ENCODE assay signal across 7 cellular contexts in the genomic region with DNA sequence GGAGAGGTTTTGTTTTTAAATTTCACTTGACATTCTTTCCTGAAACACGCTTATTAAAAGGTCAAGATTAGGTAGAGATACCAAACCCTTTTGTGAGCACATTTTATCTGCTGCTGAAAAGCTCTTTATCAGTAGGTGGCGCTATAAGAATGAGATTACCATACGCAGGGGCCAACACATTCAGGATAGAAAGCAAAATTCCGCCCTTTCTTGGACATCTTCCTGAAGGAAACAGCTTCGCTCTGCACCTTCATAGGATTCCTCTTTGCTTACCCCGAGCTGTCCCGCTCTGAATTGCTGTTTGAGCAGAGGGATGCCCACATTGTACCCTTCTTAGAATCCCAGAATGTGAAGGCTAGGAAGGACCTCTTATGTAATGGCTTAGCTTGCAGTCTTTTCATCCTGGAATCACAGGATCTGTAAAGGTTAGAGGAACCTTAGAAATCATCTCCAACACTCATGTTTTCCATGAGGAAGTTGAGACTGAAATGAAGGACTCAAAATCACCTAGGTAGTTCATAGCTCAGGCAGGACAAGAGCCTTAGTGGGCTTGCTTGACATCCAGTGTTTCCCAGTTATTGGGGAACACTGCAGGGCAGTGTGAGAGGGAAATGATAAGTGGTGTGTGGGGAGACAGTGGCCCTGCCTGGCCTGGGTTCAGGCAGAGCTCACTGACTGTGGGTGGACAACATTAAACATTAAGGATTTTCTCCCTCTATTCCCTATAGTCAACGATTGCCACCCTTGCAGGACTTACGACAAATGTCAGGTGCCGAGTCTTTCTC. TPM values are rescaled to one million over a fixed set of nuclear protein-coding genes. Genes with fewer than 3 reads are reported as not detected.
DNase-seq lines count a peak whose midpoint lies in the region; ATAC-seq and TF ChIP-seq lines count a peak whose summit lies in the region.

No MANE protein-coding gene starts in this region.

- H3K36me3 ChIP-seq in breast epithelium (no peaks in the 10 kb centered on the region), suprapubic skin (no peaks in the 10 kb centered on the region)

- H3K27me3 ChIP-seq in breast epithelium (no peaks in the 10 kb centered on the region), suprapubic skin (no peaks in the 10 kb centered on the region)

- TF ChIP-seq CTCF in breast epithelium (IDR thresholded peaks at IDR 0.05) (peak; percentile 57 to 85 (median 75)), suprapubic skin (IDR thresholded peaks at IDR 0.05) (peak; percentile 41 to 59)

- H3K9me3 ChIP-seq in breast epithelium (no peaks in the 10 kb centered on the region), suprapubic skin (no peaks in the 10 kb centered on the region)

- no peak overlapping the region for H3K27ac ChIP-seq in breast epithelium
- no peak overlapping the region for H3K27ac ChIP-seq in suprapubic skin

- DNase-seq in Daoy (ENCODE audit: low read depth): peak; percentile 63
- DNase-seq in Jurkat, Clone E6-1 (ENCODE audit: low read depth, low spot score): peak; percentile 40
- peak; percentile 17 for DNase-seq in NOMO-1 treated with dmso at 0.1 percent for 144 hours (lab: John Stamatoyannopoulos, UW; ENCODE audit: unreplicated experiment)
- DNase-seq in breast epithelium (ENCODE audit: low spot score in 2 of 2): peak in 1 of 2 donors; percentile 18
- peak; percentile 86 for DNase-seq in inferior parietal cortex (ENCODE audit: extremely low spot score)
- no peak for DNase-seq in suprapubic skin (ENCODE audit: low spot score in 2 of 2)

- H3K4me3 ChIP-seq in Jurkat, Clone E6-1 (ENCODE audit: low read length): no peak overlapping the region
- H3K4me3 ChIP-seq in breast epithelium (peak overlapping the region in 1 of 3 donors; percentile 35), suprapubic skin (no peak overlapping the region)

- H3K4me1 ChIP-seq in breast epithelium: no peaks in the 10 kb centered on the region
- peaks cover 5% of the 10 kb centered on the region for H3K4me1 ChIP-seq in suprapubic skin

- no peak for TF ChIP-seq POLR2A in breast epithelium (IDR thresholded peaks at IDR 0.05)
- no peak for TF ChIP-seq POLR2A in suprapubic skin (IDR thresholded peaks at IDR 0.05)

- 30% methylated on average over 10 of the region's 10 CpGs for WGBS in suprapubic skin

- intact Hi-C loops in breast epithelium (cut with DNase I; ENCODE audit: low total_unique reads): loop anchor here (5.0 kb wide), 1 partner anchor 470 kb away; no protein-coding TSS in a partner anchor

- no peak for TF ChIP-seq EP300 in suprapubic skin (IDR thresholded peaks at IDR 0.05)

- ATAC-seq in GM19328 (IDR thresholded peaks at IDR 0.05; ENCODE audit: unreplicated experiment): no peak

RNA-seq across cellular contexts. Expression of a gene that starts 38.7 kb away (rescaled TPM):
- 10.8 and 16.5 TPM in 2 replicates for total RNA-seq in Daoy (2014; rRNA removed; shearing (Covaris generic))
- polyA plus RNA-seq in Jurkat, Clone E6-1 (2012; ENCODE audit: insufficient read depth, insufficient read length): 29.2 TPM
- total RNA-seq in breast epithelium (10 to 100 TPM; 24.0 to 81.5 (median 47.5) TPM), suprapubic skin (10 to 100 TPM; 18.1 to 37.2 (median 35.0) TPM)

Comparison
In these comparisons a context has a peak if more than half of its experiments do, and no peak if none do; other contexts are left out.
1. DNase-seq: peak in Daoy (single experiment), Jurkat, Clone E6-1 (single experiment), NOMO-1 treated with dmso at 0.1 percent for 144 hours (single experiment) and inferior parietal cortex (single experiment); none in suprapubic skin (0 of 2).